23 cellular contexts compared by ENCODE assay signal in the genomic region with DNA sequence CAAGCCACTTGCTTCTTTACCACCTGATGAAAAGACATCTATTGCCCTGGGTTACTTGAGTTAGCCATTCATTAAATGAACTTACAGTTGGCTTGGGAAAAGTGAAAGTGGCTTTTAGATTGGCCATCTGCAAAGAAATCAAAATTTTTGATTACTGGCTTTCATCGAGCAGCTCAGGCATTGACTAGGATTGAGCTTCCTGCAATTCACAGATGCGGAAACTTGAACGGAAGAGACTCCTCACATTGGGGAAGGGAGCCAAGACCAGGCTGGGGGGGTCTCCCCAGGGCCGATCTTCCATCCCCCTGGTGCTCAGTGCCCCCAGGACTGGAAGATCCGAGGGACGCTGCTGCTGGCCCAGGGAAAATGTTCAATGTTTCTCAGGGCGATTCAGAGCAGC.
"Had no signal": no experiment of that assay in that cellular context is flagged by ENCODE, and none has a peak within 500 bp of the region (broad histone marks: within the 10 kb centered on the region; RNA-seq: fewer than 3 reads in every experiment).

No MANE protein-coding gene starts in this region.

- H3K36me3 ChIP-seq: prostate gland had no signal

- DNase-seq: activated CD4-positive, alpha-beta memory T cell treated with anti-CD3 and anti-CD28 coated beads, Interleukin-2, amount 10 ng/mL, durations not matched to agents 7 days and 5 days; activated CD4-positive, alpha-beta T cell treated with anti-CD3 and anti-CD28 coated beads, Interleukin-2, amount 10 ng/mL, durations not matched to agents 24 days and 14 days; activated effector memory CD4-positive, alpha-beta T cell treated with Interleukin-2 at 50 U/mL for 16 hours; activated naive CD4-positive, alpha-beta T cell treated with anti-CD3 and anti-CD28 coated beads for 36 hours; activated naive CD8-positive, alpha-beta T cell treated with anti-CD3 and anti-CD28 coated beads, Interleukin-2, amount 10 ng/mL, durations not matched to agents 7 days and 5 days; activated T-cell treated with anti-CD3 and anti-CD28 coated beads, Interleukin-2, amount 50 U/mL, for 72 hours; amniotic stem cell; esophagus squamous epithelium; gastrocnemius medialis; mammary epithelial cell; naive thymus-derived CD8-positive, alpha-beta T cell; ovary; stimulated activated CD4-positive, alpha-beta T cell treated with anti-CD3 and anti-CD28 coated beads, Interleukin-12 subunit alpha, Interleukin-12 subunit beta, amount 100 ng/mL, for 4 hours; stomach; T-helper 2 cell; testis had no signal

- H3K4me1 Mint-ChIP-seq: mesothelial cell of epicardium had no signal

- H3K9me3 ChIP-seq: esophagus squamous epithelium, gastrocnemius medialis, neutrophil, ovary, prostate gland, stomach, testis had no signal

- H3K4me3 Mint-ChIP-seq: activated CD4-positive, alpha-beta memory T cell treated with anti-CD3 and anti-CD28 coated beads, Interleukin-2, amount 10 ng/mL, durations not matched to agents 7 days and 5 days; activated CD4-positive, alpha-beta T cell treated with anti-CD3 and anti-CD28 coated beads, Interleukin-2, amount 10 ng/mL, durations not matched to agents 24 days and 14 days; activated naive CD4-positive, alpha-beta T cell treated with anti-CD3 and anti-CD28 coated beads for 36 hours; activated naive CD8-positive, alpha-beta T cell treated with anti-CD3 and anti-CD28 coated beads, Interleukin-2, amount 10 ng/mL, durations not matched to agents 7 days and 5 days; activated T-cell treated with anti-CD3 and anti-CD28 coated beads, Interleukin-2, amount 50 U/mL, for 72 hours; dendritic cell treated with granulocyte-macrophage colony-stimulating factor and Interleukin-4, amounts not matched to agents 40 ng/mL and 50 ng/mL, for 4 days; mesothelial cell of epicardium; naive thymus-derived CD8-positive, alpha-beta T cell; type B pancreatic cell had no signal

- H3K27ac ChIP-seq: neutrophil, ovary, prostate gland, stomach, testis, VCaP had no signal

- ATAC-seq: activated CD4-positive, CD25-positive, alpha-beta regulatory T cell treated with anti-CD3 and anti-CD28 coated beads, Interleukin-2, amount 50 U/mL, for 24 hours; activated T-cell treated with anti-CD3 and anti-CD28 coated beads, Interleukin-2, amount 50 U/mL, for 72 hours; gastrocnemius medialis; naive thymus-derived CD8-positive, alpha-beta T cell had no signal

- H3K27me3 Mint-ChIP-seq: activated CD4-positive, alpha-beta memory T cell treated with anti-CD3 and anti-CD28 coated beads, Interleukin-2, amount 10 ng/mL, durations not matched to agents 7 days and 5 days; activated CD4-positive, alpha-beta T cell treated with anti-CD3 and anti-CD28 coated beads, Interleukin-2, amount 10 ng/mL, durations not matched to agents 24 days and 14 days; activated naive CD8-positive, alpha-beta T cell treated with anti-CD3 and anti-CD28 coated beads, Interleukin-2, amount 10 ng/mL, durations not matched to agents 7 days and 5 days; dendritic cell treated with granulocyte-macrophage colony-stimulating factor and Interleukin-4, amounts not matched to agents 40 ng/mL and 50 ng/mL, for 4 days; naive thymus-derived CD8-positive, alpha-beta T cell; type B pancreatic cell had no signal

- H3K4me3 ChIP-seq: ovary, prostate gland, stomach, testis had no signal

- H3K9me3 Mint-ChIP-seq: activated CD4-positive, alpha-beta memory T cell treated with anti-CD3 and anti-CD28 coated beads, Interleukin-2, amount 10 ng/mL, durations not matched to agents 7 days and 5 days; activated CD4-positive, alpha-beta T cell treated with anti-CD3 and anti-CD28 coated beads, Interleukin-2, amount 10 ng/mL, durations not matched to agents 24 days and 14 days; activated naive CD4-positive, alpha-beta T cell treated with anti-CD3 and anti-CD28 coated beads for 36 hours; activated naive CD8-positive, alpha-beta T cell treated with anti-CD3 and anti-CD28 coated beads, Interleukin-2, amount 10 ng/mL, durations not matched to agents 7 days and 5 days; activated T-cell treated with anti-CD3 and anti-CD28 coated beads, Interleukin-2, amount 50 U/mL, for 72 hours; dendritic cell treated with granulocyte-macrophage colony-stimulating factor and Interleukin-4, amounts not matched to agents 40 ng/mL and 50 ng/mL, for 4 days had no signal

- H3K27me3 ChIP-seq: esophagus squamous epithelium, gastrocnemius medialis, neutrophil, ovary, stomach, testis had no signal

- H3K27ac Mint-ChIP-seq: activated CD4-positive, alpha-beta memory T cell treated with anti-CD3 and anti-CD28 coated beads, Interleukin-2, amount 10 ng/mL, durations not matched to agents 7 days and 5 days; activated CD4-positive, alpha-beta T cell treated with anti-CD3 and anti-CD28 coated beads, Interleukin-2, amount 10 ng/mL, durations not matched to agents 24 days and 14 days; activated naive CD4-positive, alpha-beta T cell treated with anti-CD3 and anti-CD28 coated beads for 36 hours; activated naive CD8-positive, alpha-beta T cell treated with anti-CD3 and anti-CD28 coated beads, Interleukin-2, amount 10 ng/mL, durations not matched to agents 7 days and 5 days; dendritic cell treated with granulocyte-macrophage colony-stimulating factor and Interleukin-4, amounts not matched to agents 40 ng/mL and 50 ng/mL, for 4 days; mesothelial cell of epicardium; type B pancreatic cell had no signal

- H3K4me1 ChIP-seq: esophagus squamous epithelium, gastrocnemius medialis, prostate gland, stomach, testis had no signal
